Comparison of ENCODE assay signal across 1 cellular context in the genomic region with DNA sequence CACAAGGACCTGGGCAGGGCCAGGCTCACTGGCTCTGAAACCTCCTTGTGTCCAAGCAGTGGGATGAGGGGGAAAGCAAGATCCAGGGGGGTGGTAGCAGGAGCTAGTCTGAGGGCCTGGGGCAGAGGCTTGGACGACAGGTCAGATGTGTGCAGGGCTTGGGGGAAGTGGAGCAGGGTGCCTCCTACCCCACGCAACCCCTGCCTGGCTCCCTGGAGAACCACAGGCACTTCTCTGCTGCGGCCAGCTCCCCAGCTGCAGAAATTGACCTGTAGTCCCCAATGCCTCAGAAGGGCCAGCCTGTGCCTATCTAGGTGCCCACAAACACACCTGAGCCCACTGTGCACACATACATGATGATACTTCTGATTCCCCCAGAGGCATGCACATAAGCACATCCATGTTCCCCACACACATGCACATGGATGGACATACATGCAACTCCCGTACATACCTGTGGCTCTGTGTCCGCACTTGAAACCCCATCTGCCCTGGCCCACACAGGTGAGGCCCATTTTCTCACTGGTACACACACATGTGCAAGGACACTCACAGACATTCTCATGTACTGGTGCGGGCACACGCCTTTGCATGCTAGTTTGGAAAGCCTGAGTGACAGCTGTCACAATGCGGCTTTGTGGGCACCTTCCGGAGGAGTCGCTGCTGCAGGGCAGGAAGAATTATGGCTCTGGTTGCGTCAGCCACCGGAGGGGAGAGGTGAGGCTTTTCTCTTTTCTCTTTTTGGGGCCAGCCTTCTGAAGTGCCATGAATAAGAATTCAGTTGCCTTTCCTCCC.
TF ChIP-seq lines count a peak whose summit lies in the region.

No MANE protein-coding gene starts in this region.

TF ChIP-seq in HepG2, 621 proteins besides CTCF, POLR2A, EP300 and RAD21 (continued from another document):
- TF ChIP-seq, protein P1, sequence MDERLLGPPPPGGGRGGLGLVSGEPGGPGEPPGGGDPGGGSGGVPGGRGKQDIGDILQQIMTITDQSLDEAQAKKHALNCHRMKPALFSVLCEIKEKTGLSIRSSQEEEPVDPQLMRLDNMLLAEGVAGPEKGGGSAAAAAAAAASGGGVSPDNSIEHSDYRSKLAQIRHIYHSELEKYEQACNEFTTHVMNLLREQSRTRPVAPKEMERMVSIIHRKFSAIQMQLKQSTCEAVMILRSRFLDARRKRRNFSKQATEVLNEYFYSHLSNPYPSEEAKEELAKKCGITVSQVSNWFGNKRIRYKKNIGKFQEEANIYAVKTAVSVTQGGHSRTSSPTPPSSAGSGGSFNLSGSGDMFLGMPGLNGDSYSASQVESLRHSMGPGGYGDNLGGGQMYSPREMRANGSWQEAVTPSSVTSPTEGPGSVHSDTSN (CRISPR knock-in tag; IDR thresholded peaks at IDR 0.05) = 0 out of 2 replicates have a peak, but pooled peaks have one; percentile 39
- no peak for TF ChIP-seq MTA3 (CRISPR knock-in tag; IDR thresholded peaks at IDR 0.05)
- TF ChIP-seq, protein P2, sequence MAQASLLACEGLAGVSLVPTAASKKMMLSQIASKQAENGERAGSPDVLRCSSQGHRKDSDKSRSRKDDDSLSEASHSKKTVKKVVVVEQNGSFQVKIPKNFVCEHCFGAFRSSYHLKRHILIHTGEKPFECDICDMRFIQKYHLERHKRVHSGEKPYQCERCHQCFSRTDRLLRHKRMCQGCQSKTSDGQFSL (CRISPR knock-in tag; IDR thresholded peaks at IDR 0.05) = no peak
- TF ChIP-seq, protein P3, sequence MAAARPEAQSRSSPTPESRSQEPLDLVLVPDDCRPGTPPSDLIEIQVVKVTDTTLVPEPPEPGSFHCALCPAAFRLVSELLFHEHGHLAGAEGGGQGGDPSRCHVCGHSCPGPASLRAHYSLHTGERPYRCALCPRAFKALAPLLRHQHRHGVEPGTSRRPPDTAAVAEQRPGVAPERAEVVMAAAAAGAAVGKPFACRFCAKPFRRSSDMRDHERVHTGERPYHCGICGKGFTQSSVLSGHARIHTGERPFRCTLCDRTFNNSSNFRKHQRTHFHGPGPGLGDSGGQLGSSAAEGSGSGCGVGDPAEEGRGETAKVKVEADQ (CRISPR knock-in tag; IDR thresholded peaks at IDR 0.05; ENCODE audit: borderline replicate concordance) = no peak
